Comparison of ENCODE assay signal across 9 cellular contexts in the genomic region with DNA sequence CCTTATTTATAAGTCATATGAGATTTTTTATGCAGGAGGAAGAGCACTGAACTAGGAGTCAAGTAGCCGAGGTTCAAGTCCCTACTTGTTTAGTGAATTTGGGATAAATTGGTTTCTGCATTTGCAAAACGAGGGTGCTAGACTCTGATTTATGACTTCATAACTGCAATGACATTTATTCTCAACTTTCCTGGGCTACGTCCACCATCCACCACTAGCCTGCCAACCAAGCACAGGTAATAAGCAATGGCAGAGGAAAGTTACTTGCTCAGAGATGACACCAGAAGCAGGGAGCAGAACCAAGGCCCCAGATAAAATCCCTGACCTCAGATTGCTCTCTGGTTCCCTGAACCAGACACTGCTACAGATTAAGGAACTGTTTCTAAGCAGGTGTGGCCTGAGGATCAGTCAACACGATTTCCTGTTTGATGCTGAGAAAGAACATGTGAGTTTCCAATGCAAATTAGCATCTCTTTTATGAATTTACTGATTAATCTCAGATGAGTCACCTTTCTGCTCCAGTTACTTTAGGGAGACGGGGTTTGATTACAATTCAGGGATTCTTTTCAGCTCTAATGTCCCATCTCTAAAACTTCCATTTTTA. TPM values are rescaled to one million over a fixed set of nuclear protein-coding genes. Genes with fewer than 3 reads are reported as not detected.
DNase-seq lines count a peak whose midpoint lies in the region; ATAC-seq, FAIRE-seq and TF ChIP-seq lines count a peak whose summit lies in the region.
"Had no signal": no experiment of that assay in that cellular context is flagged by ENCODE, and none has a peak within 500 bp of the region (broad histone marks: within the 10 kb centered on the region; RNA-seq: fewer than 3 reads in every experiment).

No MANE protein-coding gene starts in this region.

- TF ChIP-seq CTCF in GM12878 (IDR thresholded peaks at IDR 0.05 in 2 of 3, conservative IDR thresholded peaks at IDR 0.05 in 1 of 3; ENCODE audit: control insufficient read depth in 2 of 3, extremely low read depth in 1 of 3, insufficient read depth in 1 of 3, low read depth in 3 of 3, low read length in 3 of 3): no peak

- FAIRE-seq in GM12878 (lab: Jason Lieb, UNC): peak; percentile 66

- 0 out of 2 replicates have a peak overlapping the region, but pooled peaks have one; percentile 53 for H3K27ac ChIP-seq in GM12878 (ENCODE audit: control insufficient read depth, insufficient read depth)

- POLR2A ChIA-PET in GM12878 (lab: Charles Lee): interaction anchor here (1.3 to 2.4 kb wide), 4 partner anchors 38 to 55 kb away, joined by 4 to 9 read pairs (median 4); no protein-coding TSS in a partner anchor

- SMC1A ChIA-PET in GM12878 (lab: Charles Lee; ENCODE audit: uncharacterized antibody, unreplicated experiment): interaction anchor here (0.9 to 5.4 kb wide), 15 partner anchors 9 to 195 kb away, joined by 3 to 69 read pairs (median 9); no protein-coding TSS in a partner anchor

- RAD21 ChIA-PET in GM12878 (lab: Charles Lee; ENCODE audit: unreplicated experiment): interaction anchor here (1.4 to 12.1 kb wide), 3 partner anchors 37 to 50 kb away, joined by 4 to 174 read pairs (median 74); a partner anchor contains a TSS

- 13% methylated on average over 5 of the region's 5 CpGs for WGBS in GM12878 (ENCODE audit: insufficient coverage, insufficient replicate concordance, low lambda C conversion rate, missing lambda C conversion rate)

- H3K4me1 ChIP-seq in GM12878 (ENCODE audit: control insufficient read depth, insufficient read depth, low read length): peaks cover 37% of the 10 kb centered on the region

- H4K20me1 ChIP-seq in GM12878 (ENCODE audit: control insufficient read depth, insufficient read depth): no peaks in the 10 kb centered on the region

- no TSS peak for BruUV-seq in GM12878 (replicated peaks; lab: Mats Ljungman, UMichigan)

- peak; percentile 71 to 81 for TF ChIP-seq EP300 in GM12878 (IDR thresholded peaks at IDR 0.05; ENCODE audit: borderline replicate concordance in 1 of 2, control insufficient read depth in 1 of 2, low read depth in 2 of 2, low read length in 2 of 2)

- TF ChIP-seq RAD21 in GM12878 (IDR thresholded peaks at IDR 0.05; ENCODE audit: insufficient read depth, low read depth, low read length): no peak

- H3K9ac ChIP-seq in GM12878 (ENCODE audit: control insufficient read depth, insufficient read depth, low read length): no peak overlapping the region

- DNase-seq in COLO668 (lab: John Stamatoyannopoulos, UW; ENCODE audit: unreplicated experiment) (peak; percentile 52), GM12878 (ENCODE audit: low read depth, low spot score) (peak; percentile 74), foreskin melanocyte (no peak), G401 (ENCODE audit: low spot score) (no peak)
- no peak for DNase-seq in activated CD4-positive, alpha-beta T cell treated with anti-CD3 and anti-CD28 coated beads for 4 hours
- no peak for DNase-seq in stimulated activated CD4-positive, alpha-beta T cell treated with anti-CD3 and anti-CD28 coated beads, Interleukin-2, amount 100 ng/mL, for 24 hours
- DNase-seq: T1000 had no signal

- no peaks in the 10 kb centered on the region for H3K79me2 ChIP-seq in GM12878 (ENCODE audit: control insufficient read depth, insufficient read depth, low read length)

- H3K27me3 ChIP-seq in GM12878 (replicated peaks in 1 of 2; ENCODE audit: control insufficient read depth in 2 of 2, insufficient read depth in 2 of 2, low read length in 1 of 2): no peaks in the 10 kb centered on the region

- H3K4me2 ChIP-seq in GM12878 (ENCODE audit: control insufficient read depth, insufficient read depth): peak overlapping the region; percentile 28

- no peak for TF ChIP-seq POLR2A in GM12878 (IDR thresholded peaks at IDR 0.05; ENCODE audit: low read depth, low read length)

- ATAC-seq in GM19372 (IDR thresholded peaks at IDR 0.05; ENCODE audit: low read depth, unreplicated experiment): peak; percentile 60
- ATAC-seq in HG03135 (IDR thresholded peaks at IDR 0.05; ENCODE audit: unreplicated experiment): peak; percentile 74
- peak; percentile 85 for ATAC-seq in GM12878

- intact Hi-C loops in GM12878 (cut with micrococcal nuclease; ENCODE audit: unreplicated experiment): loop anchor here (5.0 kb wide), 2 partner anchors 194 to 479 kb away; no protein-coding TSS in a partner anchor

- H3K9me3 ChIP-seq in GM12878 (replicated peaks; ENCODE audit: control insufficient read depth, insufficient read depth, low read length): no peaks in the 10 kb centered on the region

- H3K36me3 ChIP-seq in GM12878 (ENCODE audit: control insufficient read depth in 2 of 2, insufficient read depth in 2 of 2, low read length in 1 of 2): no peaks in the 10 kb centered on the region

- peak overlapping the region; percentile 19; the same call in 1 of the 2 replicates for H3K4me3 ChIP-seq in GM12878

- H2AFZ ChIP-seq in GM12878 (ENCODE audit: control insufficient read depth, low read depth, low read length): no peak overlapping the region

- CTCF ChIA-PET in GM12878 (lab: Yijun Ruan, JAX): interaction anchor here (2.9 to 12.4 kb wide), 3 partner anchors 11 to 49 kb away, joined by 7 to 116 read pairs (median 27); a partner anchor contains a TSS

- in situ Hi-C loops in GM12878 (cut with MboI): no loop called here
- in situ Hi-C loops in G401 (cut with HindIII; ENCODE audit: low sequenced_read_pairs): no loop called here

TF ChIP-seq in GM12878, 131 proteins besides CTCF, POLR2A, EP300 and RAD21 (continues in another document):
- no peak for TF ChIP-seq NRF1 (conservative IDR thresholded peaks at IDR 0.05; ENCODE audit: low read depth, low read length)
- TF ChIP-seq BMI1 (IDR thresholded peaks at IDR 0.05; ENCODE audit: borderline replicate concordance): no peak; the same call in 1 of the 2 replicates
- no peak for TF ChIP-seq CHD1 (IDR thresholded peaks at IDR 0.05; ENCODE audit: low read depth, low read length)
- TF ChIP-seq NFYA (IDR thresholded peaks at IDR 0.05; ENCODE audit: borderline replicate concordance, low read depth, low read length): no peak
- TF ChIP-seq GATAD2B (conservative IDR thresholded peaks at IDR 0.05; ENCODE audit: low read depth): peak; percentile 40; the same call in 1 of the 2 replicates
- peak; percentile 83 for TF ChIP-seq SPI1 (IDR thresholded peaks at IDR 0.05; ENCODE audit: borderline replicate concordance, insufficient read depth, low read depth, low read length)
- no peak for TF ChIP-seq KAT2A (conservative IDR thresholded peaks at IDR 0.05; ENCODE audit: control insufficient read depth, low read depth, low read length)
- TF ChIP-seq, protein P1, sequence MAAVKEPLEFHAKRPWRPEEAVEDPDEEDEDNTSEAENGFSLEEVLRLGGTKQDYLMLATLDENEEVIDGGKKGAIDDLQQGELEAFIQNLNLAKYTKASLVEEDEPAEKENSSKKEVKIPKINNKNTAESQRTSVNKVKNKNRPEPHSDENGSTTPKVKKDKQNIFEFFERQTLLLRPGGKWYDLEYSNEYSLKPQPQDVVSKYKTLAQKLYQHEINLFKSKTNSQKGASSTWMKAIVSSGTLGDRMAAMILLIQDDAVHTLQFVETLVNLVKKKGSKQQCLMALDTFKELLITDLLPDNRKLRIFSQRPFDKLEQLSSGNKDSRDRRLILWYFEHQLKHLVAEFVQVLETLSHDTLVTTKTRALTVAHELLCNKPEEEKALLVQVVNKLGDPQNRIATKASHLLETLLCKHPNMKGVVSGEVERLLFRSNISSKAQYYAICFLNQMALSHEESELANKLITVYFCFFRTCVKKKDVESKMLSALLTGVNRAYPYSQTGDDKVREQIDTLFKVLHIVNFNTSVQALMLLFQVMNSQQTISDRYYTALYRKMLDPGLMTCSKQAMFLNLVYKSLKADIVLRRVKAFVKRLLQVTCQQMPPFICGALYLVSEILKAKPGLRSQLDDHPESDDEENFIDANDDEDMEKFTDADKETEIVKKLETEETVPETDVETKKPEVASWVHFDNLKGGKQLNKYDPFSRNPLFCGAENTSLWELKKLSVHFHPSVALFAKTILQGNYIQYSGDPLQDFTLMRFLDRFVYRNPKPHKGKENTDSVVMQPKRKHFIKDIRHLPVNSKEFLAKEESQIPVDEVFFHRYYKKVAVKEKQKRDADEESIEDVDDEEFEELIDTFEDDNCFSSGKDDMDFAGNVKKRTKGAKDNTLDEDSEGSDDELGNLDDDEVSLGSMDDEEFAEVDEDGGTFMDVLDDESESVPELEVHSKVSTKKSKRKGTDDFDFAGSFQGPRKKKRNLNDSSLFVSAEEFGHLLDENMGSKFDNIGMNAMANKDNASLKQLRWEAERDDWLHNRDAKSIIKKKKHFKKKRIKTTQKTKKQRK (IDR thresholded peaks at IDR 0.05; ENCODE audit: low read depth, low read length): no peak
- TF ChIP-seq NBN (IDR thresholded peaks at IDR 0.05): 0 out of 2 replicates have a peak, but pooled peaks have one; percentile 56
- no peak for TF ChIP-seq ASH2L (IDR thresholded peaks at IDR 0.05; ENCODE audit: borderline replicate concordance, low read depth)
- no peak for TF ChIP-seq NR2C1 (IDR thresholded peaks at IDR 0.05)
- TF ChIP-seq TBL1XR1 (IDR thresholded peaks at IDR 0.05; ENCODE audit: low read depth, low read length): peak; percentile 38; the same call in 1 of the 2 replicates
- no peak for TF ChIP-seq CBFB (IDR thresholded peaks at IDR 0.05; ENCODE audit: low read depth)
- TF ChIP-seq WRNIP1 (IDR thresholded peaks at IDR 0.05; ENCODE audit: borderline replicate concordance, low read depth, low read length): no peak
- no peak for TF ChIP-seq ZNF622 (IDR thresholded peaks at IDR 0.05)
- peak; percentile 68; the same call in 1 of the 2 replicates for TF ChIP-seq DPF2 (IDR thresholded peaks at IDR 0.05)

RNA-seq across cellular contexts. Expression of a gene that starts 52.7 kb away (rescaled TPM):
- 6.0 and 6.5 TPM in 2 replicates for total RNA-seq in GM12878 (2013; cell fraction: nucleolus; rRNA removed)
- total RNA-seq in GM12878 (2014; rRNA removed) (11.0 and 13.2 TPM in 2 replicates), GM12878 (2014; rRNA removed; fragmentation: Illumina TruSeq; extraction: Trizol) (9.1 and 9.7 TPM in 2 replicates), GM12878 (2021) (9.9 and 12.1 TPM in 2 replicates)
- 0.16 TPM for polyA plus RNA-seq in GM12878 (2011; ENCODE audit: low read depth)
- polyA plus RNA-seq in GM12878 (2011; rRNA removed) (25.0 and 26.8 TPM in 2 replicates), GM12878 (2014; fragmentation: Illumina TruSeq; extraction: Trizol) (11.5 and 12.1 TPM in 2 replicates), GM12878 (2014; fragmentation: Nextera tagmentation; extraction: Ambion mirVana) (1 to 10 TPM; 7.4 to 8.0 TPM), GM12878 (2014; rRNA removed) (11.0 and 12.9 TPM in 2 replicates), GM12878 (2016; fragmentation: Nextera tagmentation; extraction: Ambion mirVana) (1 to 10 TPM; 6.4 to 8.2 TPM)
- 23.2 and 27.3 TPM in 2 replicates for polyA plus RNA-seq in GM12878 (2011; cell fraction: cytosol; rRNA removed)
- polyA plus RNA-seq in GM12878 (2011; cell fraction: nucleus; rRNA removed): 16.6 and 18.4 TPM in 2 replicates
- polyA plus RNA-seq in GM12878 (2012): 0.20 and 0.21 TPM in 2 replicates
- polyA minus RNA-seq in GM12878 (2011; rRNA and poly(A)+ RNA removed): 30.0 and 37.0 TPM in 2 replicates
- 8.2 and 12.4 TPM in 2 replicates for polyA minus RNA-seq in GM12878 (2011; cell fraction: cytosol; rRNA and poly(A)+ RNA removed)
- 21.8 and 40.8 TPM in 2 replicates for polyA minus RNA-seq in GM12878 (2011; cell fraction: nucleus; rRNA and poly(A)+ RNA removed)
- not detected in 2 replicates for total RNA-seq in G401 (2014; rRNA removed; shearing (Covaris generic))

Comparison
In these comparisons a context has a peak if more than half of its experiments do, and no peak if none do; other contexts are left out.
1. DNase-seq: peak in COLO668 (single experiment) and GM12878 (single experiment); none in activated CD4-positive, alpha-beta T cell treated with anti-CD3 and anti-CD28 coated beads for 4 hours (0 of 2), foreskin melanocyte (single experiment), stimulated activated CD4-positive, alpha-beta T cell treated with anti-CD3 and anti-CD28 coated beads, Interleukin-2, amount 100 ng/mL, for 24 hours (0 of 2) and G401 (single experiment).
2. Peak in every context shown above with its lines, with median percentiles within 50 percentile points of each other: ATAC-seq.